30 cellular contexts compared by ENCODE assay signal in genomic region chr11:23206736-23207336, GRCh38.
DNase-seq lines count a peak whose midpoint lies in the region; ATAC-seq and TF ChIP-seq lines count a peak whose summit lies in the region.
"Had no signal": no experiment of that assay in that cellular context is flagged by ENCODE, and none has a peak within 500 bp of the region (broad histone marks: within the 10 kb centered on the region; RNA-seq: fewer than 3 reads in every experiment).

No MANE protein-coding gene starts in this region.

- peak; percentile 11 for DNase-seq in EH (ENCODE audit: low read depth)
- DNase-seq in M059J (ENCODE audit: low read depth), result peak; percentile 9
- peak; percentile 43 for DNase-seq in amniotic epithelial cell (ENCODE audit: low read depth)
- DNase-seq in fibroblast of pulmonary artery (ENCODE audit: low read depth), result peak; percentile 19
- no peak for DNase-seq in COR-L47 (lab: John Stamatoyannopoulos, UW)
- DNase-seq in Right ventricle myocardium superior, result no peak
- no peak for DNase-seq in ACHN
- DNase-seq: activated CD4-positive, alpha-beta memory T cell treated with anti-CD3 and anti-CD28 coated beads, Interleukin-2, amount 10 ng/mL, durations not matched to agents 7 days and 5 days; activated CD4-positive, alpha-beta T cell treated with anti-CD3 and anti-CD28 coated beads for 1 hour; activated CD8-positive, alpha-beta memory T cell treated with anti-CD3 and anti-CD28 coated beads, Interleukin-2, amount 50 U/mL, for 48 hours; activated naive CD4-positive, alpha-beta T cell treated with anti-CD3 and anti-CD28 coated beads for 36 hours; amniotic stem cell; effector CD4-positive, alpha-beta T cell; GDM1; H9; heart right ventricle; Karpas-422; kidney glomerular epithelial cell; lower lobe of right lung; naive thymus-derived CD4-positive, alpha-beta T cell; NCI-H1417; NCI-H2081; NCI-H774; right lobe of liver; RPMI8226; spleen; stimulated activated naive CD8-positive, alpha-beta T cell treated with anti-CD3 and anti-CD28 coated beads, Interleukin-15, amount 100 ng/mL, for 72 hours; T-helper 2 cell had no signal

- TF ChIP-seq CTCF in fibroblast of pulmonary artery (IDR thresholded peaks at IDR 0.05; ENCODE audit: low read length, missing control alignments), result no peak

- no peak overlapping the region for H3K4me3 ChIP-seq in fibroblast of pulmonary artery (replicated peaks; ENCODE audit: low read depth, low read length)
- H3K4me3 ChIP-seq: heart right ventricle, lower lobe of right lung, right lobe of liver, spleen, thoracic aorta had no signal

- in situ Hi-C loops in ACHN (cut with HindIII; ENCODE audit: low pct_ligation_motif_present, low pct_unique_long_range_greater_than_20kb, low sequenced_read_pairs), result no loop called here

- no peak for ATAC-seq in Right ventricle myocardium superior (ENCODE audit: poor library complexity)
- ATAC-seq: heart right ventricle; HepG2; lower lobe of right lung; naive thymus-derived CD4-positive, alpha-beta T cell; right lobe of liver; stimulated activated naive CD8-positive, alpha-beta T cell treated with anti-CD3 and anti-CD28 coated beads, Interleukin-15, amount 100 ng/mL, for 72 hours had no signal

- intact Hi-C loops in Right ventricle myocardium superior (cut with DNase I), result no loop called here

Comparison
In these comparisons a context has a peak if more than half of its experiments do, and no peak if none do; other contexts are left out.
1. DNase-seq: peak in EH (single experiment), M059J (single experiment), amniotic epithelial cell (single experiment) and fibroblast of pulmonary artery (single experiment); none in COR-L47 (single experiment), Right ventricle myocardium superior (single experiment) and ACHN (single experiment).